12 cellular contexts compared by ENCODE assay signal in genomic region chr17:67575325-67575724, GRCh38.
DNase-seq lines count a peak whose midpoint lies in the region; ATAC-seq and TF ChIP-seq lines count a peak whose summit lies in the region.
"Had no signal": no experiment of that assay in that cellular context is flagged by ENCODE, and none has a peak within 500 bp of the region (broad histone marks: within the 10 kb centered on the region; RNA-seq: fewer than 3 reads in every experiment).

No MANE protein-coding gene starts in this region.

- DNase-seq in NCI-H524 (lab: John Stamatoyannopoulos, UW) (peak; percentile 51 to 70), left colon (peak in 1 of 2 donors; percentile 15), NCI-H2227 treated with DMSO at 0.1 percent for 48 hours (lab: John Stamatoyannopoulos, UW) (no peak), foreskin fibroblast (no peak), right atrium auricular region (ENCODE audit: low spot score) (no peak)
- no peak for DNase-seq in stimulated activated CD4-positive, alpha-beta T cell treated with anti-CD3 and anti-CD28 coated beads, Interleukin-2, amount 100 ng/mL, for 24 hours
- DNase-seq: activated CD4-positive, alpha-beta T cell treated with anti-CD3 and anti-CD28 coated beads, Interleukin-2, amount 50 U/mL, for 1 hour; cerebellar nuclear complex; GDM1; NK-92 treated with Interleukin-12 subunit alpha and Interleukin-12 subunit beta, amount 100 ng/mL, for 24 hours had no signal

- H3K27ac ChIP-seq in right atrium auricular region: no peak overlapping the region

- H3K27me3 ChIP-seq in right atrium auricular region: no peaks in the 10 kb centered on the region

- intact Hi-C loops in left colon (cut with DNase I, micrococcal nuclease): no loop called here

- no peaks in the 10 kb centered on the region for H3K36me3 ChIP-seq in right atrium auricular region

- H3K4me3 ChIP-seq in foreskin fibroblast (ENCODE audit: low read depth in 1 of 2, low read length in 2 of 2) (no peak overlapping the region), right atrium auricular region (no peak overlapping the region)

- H3K4me1 ChIP-seq in right atrium auricular region: no peaks in the 10 kb centered on the region

- TF ChIP-seq CTCF in GM12873 (IDR thresholded peaks at IDR 0.05; ENCODE audit: insufficient read depth, low read depth, low read length, missing control alignments) (peak; percentile 48), foreskin fibroblast (IDR thresholded peaks at IDR 0.05; ENCODE audit: low read depth, low read length) (no peak), right atrium auricular region (IDR thresholded peaks at IDR 0.05) (no peak)

- ATAC-seq in HG02642 (IDR thresholded peaks at IDR 0.05; ENCODE audit: poor library complexity, unreplicated experiment): peak; percentile 32
- ATAC-seq in left colon: peak; percentile 50

- no peaks in the 10 kb centered on the region for H3K9me3 ChIP-seq in right atrium auricular region

Comparison
In these comparisons a context has a peak if more than half of its experiments do, and no peak if none do; other contexts are left out.
1. DNase-seq: peak in NCI-H524 (2 of 2); none in NCI-H2227 treated with DMSO at 0.1 percent for 48 hours (single experiment), foreskin fibroblast (0 of 2), right atrium auricular region (single experiment) and stimulated activated CD4-positive, alpha-beta T cell treated with anti-CD3 and anti-CD28 coated beads, Interleukin-2, amount 100 ng/mL, for 24 hours (0 of 2).